Comparison of ENCODE assay signal across 10 cellular contexts in genomic region chr19:49878744-49879070, GRCh38. TPM values are rescaled to one million over a fixed set of nuclear protein-coding genes. Genes with fewer than 3 reads are reported as not detected.
DNase-seq lines count a peak whose midpoint lies in the region; ATAC-seq and TF ChIP-seq lines count a peak whose summit lies in the region.
"Had no signal": no experiment of that assay in that cellular context is flagged by ENCODE, and none has a peak within 500 bp of the region (broad histone marks: within the 10 kb centered on the region; RNA-seq: fewer than 3 reads in every experiment).

No MANE protein-coding gene starts in this region.

- H2AK5ac ChIP-seq in neuronal stem cell (ENCODE audit: low read depth, low read length), result peak overlapping the region; percentile 47

- no peak overlapping the region for H2BK15ac ChIP-seq in neuronal stem cell (ENCODE audit: low read length)

- 92 to 93% methylated on average over 5 to 9 of the region's 9 CpGs for WGBS in endodermal cell (ENCODE audit: insufficient coverage in 1 of 2, insufficient read length in 1 of 2), 2 experiments
- no CpG with 5 or more reads among the region's 9 CpGs for WGBS in neuronal stem cell (ENCODE audit: extremely low coverage in 2 of 2, insufficient read length in 2 of 2, insufficient replicate concordance in 1 of 2), 2 donors

- peaks cover 5% of the 10 kb centered on the region for H3K4me1 Mint-ChIP-seq in endodermal cell

- H2BK12ac ChIP-seq in neuronal stem cell (ENCODE audit: low read length), result no peak overlapping the region

- H3K4me2 ChIP-seq in BLaER1, result peak overlapping the region; percentile 90
- H3K4me2 ChIP-seq in neuronal stem cell (ENCODE audit: insufficient read depth, low read length, poor library complexity, severe bottlenecking), result peak overlapping the region; percentile 97

- TF ChIP-seq CTCF in LNCaP clone FGC (IDR thresholded peaks at IDR 0.05; ENCODE audit: control insufficient read depth, extremely low read depth, insufficient read depth) (no peak), endodermal cell (conservative IDR thresholded peaks at IDR 0.05) (no peak)

- no peak for DNase-seq in LNCaP clone FGC (ENCODE audit: low read depth)
- DNase-seq in endodermal cell, result no peak
- no peak for DNase-seq in neuronal stem cell (ENCODE audit: low spot score)
- DNase-seq in NCI-H146 treated with DMSO at 0.1 percent for 48 hours (lab: John Stamatoyannopoulos, UW; ENCODE audit: unreplicated experiment), result no peak
- no peak for DNase-seq in NCI-H82 (lab: John Stamatoyannopoulos, UW)
- DNase-seq in NAMALWA (ENCODE audit: low spot score), result no peak
- DNase-seq: amygdala, GDM1 had no signal

- peak overlapping the region; percentile 86 for H3K4me3 ChIP-seq in BLaER1
- H3K4me3 ChIP-seq in LNCaP clone FGC (ENCODE audit: low read depth, low read length), result peak overlapping the region; percentile 85
- peak overlapping the region; percentile 96 for H3K4me3 ChIP-seq in endodermal cell (ENCODE audit: low read length)
- H3K4me3 ChIP-seq in neuronal stem cell (ENCODE audit: low read length in 2 of 2), result peak overlapping the region; percentile 86 to 93

- H3K14ac ChIP-seq in neuronal stem cell (ENCODE audit: low read length), result peak overlapping the region; percentile 66

- H3K4me1 ChIP-seq in BLaER1 (peaks cover 53% of the 10 kb centered on the region), endodermal cell (ENCODE audit: control insufficient read depth, insufficient read depth, low read length) (no peaks in the 10 kb centered on the region), neuronal stem cell (ENCODE audit: control insufficient read depth in 2 of 2, insufficient read depth in 1 of 2, low read depth in 1 of 2, low read length in 2 of 2) (peaks cover 10 to 12% of the 10 kb centered on the region in 2 donors)

- H2AFZ ChIP-seq in neuronal stem cell (ENCODE audit: low read length), result no peak overlapping the region

- H3K27ac Mint-ChIP-seq in endodermal cell, result no peak overlapping the region

- H3K27me3 ChIP-seq in BLaER1 (no peaks in the 10 kb centered on the region), endodermal cell (ENCODE audit: control insufficient read depth, insufficient read depth, low read length, poor library complexity, severe bottlenecking) (no peaks in the 10 kb centered on the region), neuronal stem cell (ENCODE audit: control insufficient read depth in 3 of 3, insufficient read depth in 3 of 3, low read depth in 1 of 3, low read length in 3 of 3) (no peaks in the 10 kb centered on the region)

- H3K23ac ChIP-seq in neuronal stem cell (ENCODE audit: low read depth, low read length, poor library complexity), result no peak overlapping the region

- no peak overlapping the region for H3K9ac ChIP-seq in BLaER1
- peak overlapping the region; percentile 93 for H3K9ac ChIP-seq in endodermal cell (ENCODE audit: extremely low read depth, low read length, poor library complexity, severe bottlenecking)
- peak overlapping the region; percentile 70 for H3K9ac ChIP-seq in neuronal stem cell (ENCODE audit: low read depth, low read length, poor library complexity)

- H3K18ac ChIP-seq in neuronal stem cell (ENCODE audit: low read length), result no peak overlapping the region

- H3K4me3 Mint-ChIP-seq in endodermal cell, result no peak overlapping the region

- H3K4ac ChIP-seq in neuronal stem cell (ENCODE audit: low read length), result no peak overlapping the region

- H3K27me3 Mint-ChIP-seq in endodermal cell (ENCODE audit: insufficient read depth), result no peaks in the 10 kb centered on the region

- H2BK5ac ChIP-seq in neuronal stem cell (ENCODE audit: low read length), result peak overlapping the region; percentile 42

- H4K20me1 ChIP-seq in BLaER1, result no peaks in the 10 kb centered on the region; the same call in 1 of the 2 replicates

- H3K9me3 ChIP-seq in BLaER1, result peaks cover 6% of the 10 kb centered on the region; the same call in 1 of the 2 replicates
- H3K9me3 ChIP-seq in endodermal cell (ENCODE audit: control insufficient read depth, low read length), result no peaks in the 10 kb centered on the region
- H3K9me3 ChIP-seq in neuronal stem cell (replicated peaks in 1 of 2; ENCODE audit: control insufficient read depth in 2 of 2, insufficient read depth in 1 of 2, low read depth in 1 of 2, low read length in 2 of 2), result peaks cover 7 to 14% of the 10 kb centered on the region in 2 donors

- H2BK120ac ChIP-seq in neuronal stem cell (ENCODE audit: low read depth, low read length), result peak overlapping the region; percentile 12

- H4K91ac ChIP-seq in neuronal stem cell (ENCODE audit: low read depth, low read length, poor library complexity), result no peak overlapping the region

- H3K27ac ChIP-seq in BLaER1 (peak overlapping the region; percentile 97; the same call in 1 of the 2 replicates), endodermal cell (ENCODE audit: low read depth, low read length) (no peak overlapping the region), neuronal stem cell (replicated peaks; ENCODE audit: low read length) (no peak overlapping the region)

- no peaks in the 10 kb centered on the region for H3K9me3 Mint-ChIP-seq in endodermal cell

- H3K36me3 ChIP-seq in BLaER1 (peaks cover 41% of the 10 kb centered on the region), endodermal cell (ENCODE audit: control insufficient read depth, insufficient read depth, low read length) (peaks cover 43% of the 10 kb centered on the region), neuronal stem cell (replicated peaks in 1 of 2; ENCODE audit: control insufficient read depth in 2 of 2, insufficient read depth in 2 of 2, low read length in 2 of 2) (peaks cover 47 to 48% of the 10 kb centered on the region in 2 donors)

- no peak overlapping the region for H4K8ac ChIP-seq in neuronal stem cell (ENCODE audit: low read depth, low read length)

- ATAC-seq in HG03139 (IDR thresholded peaks at IDR 0.05; ENCODE audit: unreplicated experiment), result no peak

- peaks cover 51% of the 10 kb centered on the region for H3K36me3 Mint-ChIP-seq in endodermal cell (ENCODE audit: low read depth)

- H3K79me1 ChIP-seq in neuronal stem cell (ENCODE audit: low read depth, low read length), result peaks cover 20% of the 10 kb centered on the region

RNA-seq across cellular contexts. Expression of gene TBC1D17, which starts 1.2 kb away (rescaled TPM):
- total RNA-seq in endodermal cell, result 10 to 100 TPM; 40.7 to 47.3 TPM
- 35.5 TPM for polyA plus RNA-seq in endodermal cell (2013, experiment 1 of 2)
- polyA plus RNA-seq in endodermal cell (2013, experiment 2 of 2), result 29.4 TPM
- polyA plus RNA-seq in neuronal stem cell (2013, experiment 1 of 2), result 29.5 TPM
- polyA plus RNA-seq in neuronal stem cell (2013, experiment 2 of 2), result 29.9 TPM

RNA-seq across cellular contexts. Expression of gene AKT1S1, which starts 1.6 kb away (rescaled TPM):
- 10 to 100 TPM; 41.3 to 47.0 TPM for total RNA-seq in endodermal cell
- polyA plus RNA-seq in endodermal cell (2013, experiment 1 of 2), result 29.0 TPM
- 26.6 TPM for polyA plus RNA-seq in endodermal cell (2013, experiment 2 of 2)
- polyA plus RNA-seq in neuronal stem cell (2013, experiment 1 of 2), result 45.3 TPM
- 42.9 TPM for polyA plus RNA-seq in neuronal stem cell (2013, experiment 2 of 2)

RNA-seq across cellular contexts. Expression of gene PNKP, which starts 11.3 kb away (rescaled TPM):
- 100 to 1,000 TPM; 161 to 163 TPM for total RNA-seq in endodermal cell
- 78.3 TPM for polyA plus RNA-seq in endodermal cell (2013, experiment 1 of 2)
- polyA plus RNA-seq in endodermal cell (2013, experiment 2 of 2), result 66.1 TPM
- polyA plus RNA-seq in neuronal stem cell (2013, experiment 1 of 2), result 56.3 TPM
- 62.9 TPM for polyA plus RNA-seq in neuronal stem cell (2013, experiment 2 of 2)

RNA-seq across cellular contexts. Expression of gene IL4I1, which starts 18.0 kb away (rescaled TPM):
- total RNA-seq in endodermal cell, result under 1 TPM in 1 of 2 donors, not detected in 1; 0.97 TPM
- 0.68 TPM for polyA plus RNA-seq in endodermal cell (2013, experiment 1 of 2)
- polyA plus RNA-seq in endodermal cell (2013, experiment 2 of 2), result 0.95 TPM
- polyA plus RNA-seq in neuronal stem cell (2013, experiment 1 of 2), result 0.28 TPM
- polyA plus RNA-seq in neuronal stem cell (2013, experiment 2 of 2), result 0.26 TPM

RNA-seq across cellular contexts. Expression of gene PTOV1, which starts 27.7 kb away (rescaled TPM):
- 100 to 1,000 TPM; 279 to 287 TPM for total RNA-seq in endodermal cell
- polyA plus RNA-seq in endodermal cell (2013, experiment 1 of 2), result 359 TPM
- polyA plus RNA-seq in endodermal cell (2013, experiment 2 of 2), result 302 TPM
- 316 TPM for polyA plus RNA-seq in neuronal stem cell (2013, experiment 1 of 2)
- polyA plus RNA-seq in neuronal stem cell (2013, experiment 2 of 2), result 321 TPM
